Comparison of ENCODE assay signal across 26 cellular contexts in genomic region chr22:37535159-37535558, GRCh38. TPM values are rescaled to one million over a fixed set of nuclear protein-coding genes. Genes with fewer than 3 reads are reported as not detected.
DNase-seq lines count a peak whose midpoint lies in the region; ATAC-seq, FAIRE-seq and TF ChIP-seq lines count a peak whose summit lies in the region.
"Had no signal": no experiment of that assay in that cellular context is flagged by ENCODE, and none has a peak within 500 bp of the region (broad histone marks: within the 10 kb centered on the region; RNA-seq: fewer than 3 reads in every experiment).

No MANE protein-coding gene starts in this region.

- no peaks in the 10 kb centered on the region for H3K9me3 ChIP-seq in HepG2 (ENCODE audit: low read length)
- H3K9me3 ChIP-seq in right lobe of liver = no peaks in the 10 kb centered on the region
- no peaks in the 10 kb centered on the region for H3K9me3 ChIP-seq in HEK293 (ENCODE audit: control insufficient read depth, insufficient read depth, low read depth, low read length)
- no peaks in the 10 kb centered on the region for H3K9me3 ChIP-seq in kidney (ENCODE audit: control insufficient read depth in 1 of 2, low read length in 2 of 2)
- H3K9me3 ChIP-seq: A549, BE2C, Caco-2 had no signal

- H3K36me3 ChIP-seq in HepG2 (replicated peaks in 1 of 2; ENCODE audit: control insufficient read depth in 1 of 2, insufficient read depth in 2 of 2, low read length in 2 of 2) (no peaks in the 10 kb centered on the region), right lobe of liver (no peaks in the 10 kb centered on the region), HEK293 (ENCODE audit: control insufficient read depth in 2 of 2, insufficient read depth in 1 of 2, low read length in 2 of 2) (no peaks in the 10 kb centered on the region), kidney (ENCODE audit: control insufficient read depth in 1 of 2, insufficient read depth in 2 of 2, low read length in 2 of 2) (no peaks in the 10 kb centered on the region)
- H3K36me3 ChIP-seq: BE2C had no signal

- POLR2A ChIA-PET in HepG2 (lab: Yijun Ruan, JAX) (no interaction called here), HEK293 (lab: Yijun Ruan, JAX) (no interaction called here)

- intact Hi-C loops in HepG2 (cut with micrococcal nuclease; ENCODE audit: unreplicated experiment) = loop anchor here (5.0 kb wide), 1 partner anchor 147 kb away; no protein-coding TSS in a partner anchor
- intact Hi-C loops in right lobe of liver (cut with DNase I) = loop anchor here in 1 of 2 donors (5.0 kb wide), 1 partner anchor 57 kb away; no protein-coding TSS in a partner anchor
- intact Hi-C loops in kidney (cut with DNase I) = loop anchor here (5.0 kb wide), 1 partner anchor 37 kb away; no protein-coding TSS in a partner anchor

- ATAC-seq in HepG2 (no peak), right lobe of liver (no peak)
- no peak for ATAC-seq in stimulated activated naive B cell treated with anti-CD40 and anti-IgM and Interleukin-4, amounts not matched to agents 10 μg/mL and 1 μg/mL and 100 μg/mL, for 72 hours (replicated peaks)
- ATAC-seq: A549; CD8-positive, alpha-beta T cell; GM23338; HCT116 had no signal

- H3K9ac ChIP-seq in HepG2 (ENCODE audit: insufficient read depth, low read depth, low read length) = no peak overlapping the region
- no peak overlapping the region for H3K9ac ChIP-seq in kidney (ENCODE audit: low read length in 2 of 2)

- peaks cover 0 to 13% of the 10 kb centered on the region in 2 experiments; a peak in 1 of 5 replicates for H3K27me3 ChIP-seq in HepG2 (ENCODE audit: control insufficient read depth in 1 of 2, insufficient read depth in 2 of 2, low read length in 2 of 2)
- H3K27me3 ChIP-seq in right lobe of liver = no peaks in the 10 kb centered on the region
- H3K27me3 ChIP-seq: BE2C had no signal

- H3K27ac Mint-ChIP-seq in stimulated activated naive B cell treated with anti-CD40 and anti-IgM and Interleukin-4, amounts not matched to agents 10 μg/mL and 1 μg/mL and 100 μg/mL, for 72 hours = no peak overlapping the region
- H3K27ac Mint-ChIP-seq: CD4-positive, CD25-positive, alpha-beta regulatory T cell; CD8-positive, alpha-beta T cell; GM23338; H9 had no signal

- no peak overlapping the region for H2AFZ ChIP-seq in HepG2 (ENCODE audit: low read length)
- H2AFZ ChIP-seq: GM23338 had no signal

- TF ChIP-seq POLR2A in HepG2 (IDR thresholded peaks at IDR 0.05; ENCODE audit: insufficient read depth in 1 of 2, low read depth in 2 of 2, low read length in 2 of 2) (no peak), right lobe of liver (IDR thresholded peaks at IDR 0.05) (no peak), GM12891 (IDR thresholded peaks at IDR 0.05; ENCODE audit: low read depth, low read length) (no peak)

- TF ChIP-seq EP300 in HepG2 (IDR thresholded peaks at IDR 0.05; ENCODE audit: low read depth in 2 of 2, low read length in 2 of 2) (no peak), HepG2 (CRISPR knock-in tag; IDR thresholded peaks at IDR 0.05; ENCODE audit: borderline replicate concordance) (no peak)

- no peak overlapping the region for H3K4me3 ChIP-seq in HepG2 (replicated peaks in 1 of 3; ENCODE audit: insufficient read depth in 1 of 3, low read depth in 2 of 3, low read length in 3 of 3)
- H3K4me3 ChIP-seq in right lobe of liver = no peak overlapping the region
- no peak overlapping the region for H3K4me3 ChIP-seq in HEK293 (ENCODE audit: low read depth, low read length)
- no peak overlapping the region for H3K4me3 ChIP-seq in kidney (ENCODE audit: low read length in 2 of 2)
- H3K4me3 ChIP-seq: A549, GM23338 had no signal

- H3K79me2 ChIP-seq in HepG2 (ENCODE audit: insufficient read depth, low read length) = no peaks in the 10 kb centered on the region

- peaks cover 19 to 34% of the 10 kb centered on the region in 2 donors for H3K4me1 Mint-ChIP-seq in stimulated activated naive B cell treated with anti-CD40 and anti-IgM and Interleukin-4, amounts not matched to agents 10 μg/mL and 1 μg/mL and 100 μg/mL, for 72 hours

- TF ChIP-seq CTCF in HepG2 (CRISPR knock-in tag; IDR thresholded peaks at IDR 0.05) (no peak), right lobe of liver (IDR thresholded peaks at IDR 0.05) (no peak), HEK293 (tag by site-specific recombination; IDR thresholded peaks at IDR 0.05) (no peak), kidney (IDR thresholded peaks at IDR 0.05; ENCODE audit: borderline replicate concordance, extremely low read depth, insufficient read depth) (no peak)

- no peak overlapping the region for H3K4me3 Mint-ChIP-seq in stimulated activated naive B cell treated with anti-CD40 and anti-IgM and Interleukin-4, amounts not matched to agents 10 μg/mL and 1 μg/mL and 100 μg/mL, for 72 hours
- H3K4me3 Mint-ChIP-seq: CD4-positive, CD25-positive, alpha-beta regulatory T cell; CD8-positive, alpha-beta T cell; GM23338; H9; HFFc6 had no signal

- no peak overlapping the region; the same call in 1 of the 2 replicates for H3K4me2 ChIP-seq in HepG2 (ENCODE audit: low read depth, low read length)
- H3K4me2 ChIP-seq: A549, GM23338 had no signal

- FAIRE-seq in HepG2 (lab: Jason Lieb, UNC) (no peak), kidney (lab: Jason Lieb, UNC) (no peak), GM12891 (lab: Jason Lieb, UNC) (no peak)
- FAIRE-seq: A549, D721Med, GM12892 had no signal

- DNase-seq in HepG2 (ENCODE audit: low spot score) = no peak
- DNase-seq in right lobe of liver = no peak
- DNase-seq in kidney = peak; percentile 6
- DNase-seq in GM12891 (ENCODE audit: insufficient read length, low spot score) = no peak
- no peak for DNase-seq in stimulated activated naive B cell treated with anti-CD40 and anti-IgM and Interleukin-4, amounts not matched to agents 10 μg/mL and 1 μg/mL and 100 μg/mL, for 72 hours
- DNase-seq: 8988T; ACHN; AML-193; BE2C; Caco-2; CD4-positive, CD25-positive, alpha-beta regulatory T cell; CD8-positive, alpha-beta T cell; DMS 273 treated with DMSO at 0.1 percent for 48 hours; DMS79; EL; GDM1; H9; HFFc6 had no signal

- H3K27ac ChIP-seq in HepG2 (ENCODE audit: extremely low read length, insufficient read depth, low read length) = no peak overlapping the region
- H3K27ac ChIP-seq in right lobe of liver = no peak overlapping the region
- no peak overlapping the region for H3K27ac ChIP-seq in HEK293 (ENCODE audit: extremely low read depth, low read depth, low read length)
- no peak overlapping the region for H3K27ac ChIP-seq in kidney (ENCODE audit: low read depth in 2 of 2, low read length in 2 of 2)
- H3K27ac ChIP-seq: A549, C4-2B had no signal

- CTCF ChIA-PET in HepG2 (lab: Yijun Ruan, JAX; ENCODE audit: low intra/inter-chr PET ratio, low total read pairs) = no interaction called here
- CTCF ChIA-PET in HEK293 (lab: Yijun Ruan, JAX) = interaction anchor here (1.9 to 2.7 kb wide), 2 partner anchors 9 to 57 kb away, joined by 6 to 11 read pairs; no protein-coding TSS in a partner anchor

- in situ Hi-C loops in HepG2 (cut with HindIII; ENCODE audit: extremely low pct_ligation_motif_present, low pct_unique_long_range_greater_than_20kb) = loop anchor here (5.0 kb wide), 1 partner anchor 37 kb away; no protein-coding TSS in a partner anchor

- H3K4me1 ChIP-seq in HepG2 (ENCODE audit: insufficient read depth, low read length) = peaks cover 56% of the 10 kb centered on the region
- peaks cover 0 to 4% (median 2%) of the 10 kb centered on the region in 4 donors for H3K4me1 ChIP-seq in right lobe of liver
- H3K4me1 ChIP-seq in HEK293 (ENCODE audit: control insufficient read depth, insufficient read depth, low read length) = peaks cover 5% of the 10 kb centered on the region
- H3K4me1 ChIP-seq in kidney (ENCODE audit: control insufficient read depth in 1 of 2, insufficient read depth in 1 of 2, low read depth in 1 of 2, low read length in 2 of 2) = peaks cover 0 to 7% of the 10 kb centered on the region in 2 donors
- H3K4me1 ChIP-seq: BE2C had no signal

- 24% methylated on average over 6 of the region's 6 CpGs for WGBS in HepG2 (ENCODE audit: low lambda C conversion rate)
- WGBS in right lobe of liver (ENCODE audit: insufficient coverage, low coverage, low lambda C conversion rate, missing lambda C conversion rate) = 88% methylated on average over 6 of the region's 6 CpGs

- H3K27me3 Mint-ChIP-seq in stimulated activated naive B cell treated with anti-CD40 and anti-IgM and Interleukin-4, amounts not matched to agents 10 μg/mL and 1 μg/mL and 100 μg/mL, for 72 hours = peaks cover 9 to 14% of the 10 kb centered on the region in 2 donors

- no peaks in the 10 kb centered on the region for H3K9me3 Mint-ChIP-seq in stimulated activated naive B cell treated with anti-CD40 and anti-IgM and Interleukin-4, amounts not matched to agents 10 μg/mL and 1 μg/mL and 100 μg/mL, for 72 hours
- H3K9me3 Mint-ChIP-seq: CD8-positive, alpha-beta T cell; GM23338; H9; HFFc6 had no signal

- BruUV-seq in HepG2 (replicated peaks; lab: Mats Ljungman, UMichigan) = no TSS peak

- no peak for TF ChIP-seq RAD21 in HepG2 (CRISPR knock-in tag; IDR thresholded peaks at IDR 0.05)

- H3K36me3 Mint-ChIP-seq in stimulated activated naive B cell treated with anti-CD40 and anti-IgM and Interleukin-4, amounts not matched to agents 10 μg/mL and 1 μg/mL and 100 μg/mL, for 72 hours = no peaks in the 10 kb centered on the region
- H3K36me3 Mint-ChIP-seq: CD4-positive, CD25-positive, alpha-beta regulatory T cell; CD8-positive, alpha-beta T cell had no signal

- H4K20me1 ChIP-seq in HepG2 (ENCODE audit: insufficient read depth, low read length) = no peaks in the 10 kb centered on the region

RNA-seq across cellular contexts. Expression of gene CARD10, which starts 15.9 kb away (rescaled TPM):
- 28.9 and 35.2 TPM in 2 replicates for total RNA-seq in HepG2 (2016; rRNA removed; fragmentation: Illumina TruSeq; extraction: Trizol)
- total RNA-seq in HepG2 (2016; cell fraction: cytosol; rRNA removed; fragmentation: Illumina TruSeq; extraction: Trizol; ENCODE audit: low read depth) = 3.9 and 4.1 TPM in 2 replicates
- 24.8 and 36.0 TPM in 2 replicates for total RNA-seq in HepG2 (2016; cell fraction: insoluble cytoplasmic fraction; rRNA removed; fragmentation: Illumina TruSeq; extraction: Trizol)
- total RNA-seq in HepG2 (2016; cell fraction: membrane; rRNA removed; fragmentation: Illumina TruSeq; extraction: Trizol) = 11.9 and 12.5 TPM in 2 replicates
- 17.8 and 21.3 TPM in 2 replicates for total RNA-seq in HepG2 (2016; cell fraction: nucleus; rRNA removed; fragmentation: Illumina TruSeq; extraction: Trizol)
- 55.8 and 92.3 TPM in 2 replicates for polyA plus RNA-seq in HepG2 (2011; rRNA removed)
- 52.6 and 75.1 TPM in 2 replicates for polyA plus RNA-seq in HepG2 (2011; cell fraction: cytosol; rRNA removed)
- polyA plus RNA-seq in HepG2 (2011; cell fraction: nucleus; rRNA removed) = 203 and 227 TPM in 2 replicates
- polyA plus RNA-seq in HepG2 (2012) = 46.8 and 57.2 TPM in 2 replicates
- 3.0 TPM in 2 replicates for polyA plus RNA-seq in HepG2 (2016; cell fraction: cytosol; fragmentation: Illumina TruSeq; extraction: Trizol; ENCODE audit: low read depth)
- 28.5 and 30.3 TPM in 2 replicates for polyA plus RNA-seq in HepG2 (2016; cell fraction: insoluble cytoplasmic fraction; fragmentation: Illumina TruSeq; extraction: Trizol; ENCODE audit: low read depth)
- polyA plus RNA-seq in HepG2 (2016; cell fraction: membrane; fragmentation: Illumina TruSeq; extraction: Trizol; ENCODE audit: low read depth) = 9.1 and 9.4 TPM in 2 replicates
- polyA plus RNA-seq in HepG2 (2016; cell fraction: nucleus; fragmentation: Illumina TruSeq; extraction: Trizol; ENCODE audit: insufficient read depth, low read depth) = 42.1 and 44.8 TPM in 2 replicates
- polyA minus RNA-seq in HepG2 (2011; rRNA and poly(A)+ RNA removed; ENCODE audit: low replicate concordance) = 15.9 and 164 TPM in 2 replicates
- 61.5 and 72.6 TPM in 2 replicates for polyA minus RNA-seq in HepG2 (2011; cell fraction: cytosol; rRNA and poly(A)+ RNA removed)
- 31.9 and 42.5 TPM in 2 replicates for polyA minus RNA-seq in HepG2 (2011; cell fraction: nucleus; rRNA and poly(A)+ RNA removed)
- total RNA-seq in right lobe of liver = 10 to 100 TPM in 5 of 6 experiments, 1 to 10 TPM in 1; 9.0 to 27.8 (median 14.2) TPM
- total RNA-seq in kidney = 42.3 TPM
- 32.4 TPM for polyA plus RNA-seq in kidney (ENCODE audit: insufficient read depth, low read depth, low replicate concordance)
- not detected for polyA plus RNA-seq in GM12891 (2012; ENCODE audit: low read depth, missing spikeins)
- total RNA-seq: CD4-positive, CD25-positive, alpha-beta regulatory T cell had no signal
- polyA plus RNA-seq: CD4-positive, CD25-positive, alpha-beta regulatory T cell had no signal

RNA-seq across cellular contexts. Expression of gene CDC42EP1, which starts 25.1 kb away (rescaled TPM):
- total RNA-seq in HepG2 (2016; rRNA removed; fragmentation: Illumina TruSeq; extraction: Trizol) = 25.4 and 29.5 TPM in 2 replicates
- 19.5 and 29.1 TPM in 2 replicates for total RNA-seq in HepG2 (2016; cell fraction: cytosol; rRNA removed; fragmentation: Illumina TruSeq; extraction: Trizol; ENCODE audit: low read depth)
- 20.9 and 29.7 TPM in 2 replicates for total RNA-seq in HepG2 (2016; cell fraction: insoluble cytoplasmic fraction; rRNA removed; fragmentation: Illumina TruSeq; extraction: Trizol)
- 44.9 and 63.7 TPM in 2 replicates for total RNA-seq in HepG2 (2016; cell fraction: membrane; rRNA removed; fragmentation: Illumina TruSeq; extraction: Trizol)
- 15.7 and 18.6 TPM in 2 replicates for total RNA-seq in HepG2 (2016; cell fraction: nucleus; rRNA removed; fragmentation: Illumina TruSeq; extraction: Trizol)
- polyA plus RNA-seq in HepG2 (2011; rRNA removed) = 17.1 and 26.7 TPM in 2 replicates
- polyA plus RNA-seq in HepG2 (2011; cell fraction: cytosol; rRNA removed) = 13.8 and 17.6 TPM in 2 replicates
- polyA plus RNA-seq in HepG2 (2011; cell fraction: nucleus; rRNA removed) = 37.8 and 38.3 TPM in 2 replicates
- polyA plus RNA-seq in HepG2 (2012) = 45.1 and 72.3 TPM in 2 replicates
- 49.0 and 73.1 TPM in 2 replicates for polyA plus RNA-seq in HepG2 (2016; cell fraction: cytosol; fragmentation: Illumina TruSeq; extraction: Trizol; ENCODE audit: low read depth)
- polyA plus RNA-seq in HepG2 (2016; cell fraction: insoluble cytoplasmic fraction; fragmentation: Illumina TruSeq; extraction: Trizol; ENCODE audit: low read depth) = 53.9 and 76.0 TPM in 2 replicates
- 99.7 and 119 TPM in 2 replicates for polyA plus RNA-seq in HepG2 (2016; cell fraction: membrane; fragmentation: Illumina TruSeq; extraction: Trizol; ENCODE audit: low read depth)
- polyA plus RNA-seq in HepG2 (2016; cell fraction: nucleus; fragmentation: Illumina TruSeq; extraction: Trizol; ENCODE audit: insufficient read depth, low read depth) = 54.3 and 56.0 TPM in 2 replicates
- polyA minus RNA-seq in HepG2 (2011; rRNA and poly(A)+ RNA removed; ENCODE audit: low replicate concordance) = 12.0 and 24.2 TPM in 2 replicates
- polyA minus RNA-seq in HepG2 (2011; cell fraction: cytosol; rRNA and poly(A)+ RNA removed) = 20.7 and 21.6 TPM in 2 replicates
- 12.2 and 15.4 TPM in 2 replicates for polyA minus RNA-seq in HepG2 (2011; cell fraction: nucleus; rRNA and poly(A)+ RNA removed)
- total RNA-seq in right lobe of liver = 100 to 1,000 TPM in 1 of 6 experiments, 10 to 100 TPM in 5; 29.2 to 117 (median 68.0) TPM
- total RNA-seq in kidney = 68.5 TPM
- polyA plus RNA-seq in kidney (ENCODE audit: insufficient read depth, low read depth, low replicate concordance) = 29.5 TPM
- polyA plus RNA-seq in GM12891 (2012; ENCODE audit: low read depth, missing spikeins) = not detected
- total RNA-seq: CD4-positive, CD25-positive, alpha-beta regulatory T cell; CD8-positive, alpha-beta T cell had no signal
- polyA plus RNA-seq: CD4-positive, CD25-positive, alpha-beta regulatory T cell had no signal

RNA-seq across cellular contexts. Expression of gene LGALS2, which starts 44.7 kb away (rescaled TPM):
- total RNA-seq in HepG2 (2016; rRNA removed; fragmentation: Illumina TruSeq; extraction: Trizol) (43.4 and 56.0 TPM in 2 replicates), right lobe of liver (under 1 TPM in 1 of 6 experiments, not detected in 5; 0.64 TPM), kidney (20.4 TPM)
- 30.8 and 33.0 TPM in 2 replicates for total RNA-seq in HepG2 (2016; cell fraction: cytosol; rRNA removed; fragmentation: Illumina TruSeq; extraction: Trizol; ENCODE audit: low read depth)
- total RNA-seq in HepG2 (2016; cell fraction: insoluble cytoplasmic fraction; rRNA removed; fragmentation: Illumina TruSeq; extraction: Trizol) = 39.7 and 64.4 TPM in 2 replicates
- total RNA-seq in HepG2 (2016; cell fraction: membrane; rRNA removed; fragmentation: Illumina TruSeq; extraction: Trizol) = 19.3 and 21.2 TPM in 2 replicates
- 9.7 and 10.9 TPM in 2 replicates for total RNA-seq in HepG2 (2016; cell fraction: nucleus; rRNA removed; fragmentation: Illumina TruSeq; extraction: Trizol)
- polyA plus RNA-seq in HepG2 (2011; rRNA removed) (32.5 and 56.1 TPM in 2 replicates), kidney (ENCODE audit: insufficient read depth, low read depth, low replicate concordance) (372 TPM)
- polyA plus RNA-seq in HepG2 (2011; cell fraction: cytosol; rRNA removed) = 32.1 and 47.7 TPM in 2 replicates
- polyA plus RNA-seq in HepG2 (2011; cell fraction: nucleus; rRNA removed) = 5.1 and 7.9 TPM in 2 replicates
- 54.6 and 60.7 TPM in 2 replicates for polyA plus RNA-seq in HepG2 (2012)
- polyA plus RNA-seq in HepG2 (2016; cell fraction: cytosol; fragmentation: Illumina TruSeq; extraction: Trizol; ENCODE audit: low read depth) = 30.1 and 38.1 TPM in 2 replicates
- polyA plus RNA-seq in HepG2 (2016; cell fraction: insoluble cytoplasmic fraction; fragmentation: Illumina TruSeq; extraction: Trizol; ENCODE audit: low read depth) = 59.5 and 62.8 TPM in 2 replicates
- 14.5 and 18.2 TPM in 2 replicates for polyA plus RNA-seq in HepG2 (2016; cell fraction: membrane; fragmentation: Illumina TruSeq; extraction: Trizol; ENCODE audit: low read depth)
- 20.3 and 23.8 TPM in 2 replicates for polyA plus RNA-seq in HepG2 (2016; cell fraction: nucleus; fragmentation: Illumina TruSeq; extraction: Trizol; ENCODE audit: insufficient read depth, low read depth)
- 3.2 TPM in 1 of 2 replicates, not detected in the other for polyA minus RNA-seq in HepG2 (2011; rRNA and poly(A)+ RNA removed; ENCODE audit: low replicate concordance)
- polyA minus RNA-seq in HepG2 (2011; cell fraction: cytosol; rRNA and poly(A)+ RNA removed) = 2.0 TPM in 2 replicates
- polyA minus RNA-seq in HepG2 (2011; cell fraction: nucleus; rRNA and poly(A)+ RNA removed) = 1.9 TPM in 1 of 2 replicates, not detected in the other
- 1.1 TPM for polyA plus RNA-seq in GM12891 (2012; ENCODE audit: low read depth, missing spikeins)
- total RNA-seq: CD4-positive, CD25-positive, alpha-beta regulatory T cell; CD8-positive, alpha-beta T cell; GM23338; H4; H9; HFFc6 had no signal
- polyA plus RNA-seq: GM23338 had no signal

RNA-seq across cellular contexts. Expression of gene MFNG, which starts 49.0 kb away (rescaled TPM):
- total RNA-seq in HepG2 (2016; rRNA removed; fragmentation: Illumina TruSeq; extraction: Trizol) (1.0 and 1.1 TPM in 2 replicates), right lobe of liver (10 to 100 TPM in 4 of 6 experiments, 1 to 10 TPM in 2; 5.6 to 14.4 (median 10.2) TPM), kidney (31.1 TPM)
- 0.35 and 1.1 TPM in 2 replicates for total RNA-seq in HepG2 (2016; cell fraction: cytosol; rRNA removed; fragmentation: Illumina TruSeq; extraction: Trizol; ENCODE audit: low read depth)
- total RNA-seq in HepG2 (2016; cell fraction: insoluble cytoplasmic fraction; rRNA removed; fragmentation: Illumina TruSeq; extraction: Trizol) = 0.55 and 0.80 TPM in 2 replicates
- total RNA-seq in HepG2 (2016; cell fraction: membrane; rRNA removed; fragmentation: Illumina TruSeq; extraction: Trizol) = 1.4 and 1.9 TPM in 2 replicates
- 0.56 and 1.6 TPM in 2 replicates for total RNA-seq in HepG2 (2016; cell fraction: nucleus; rRNA removed; fragmentation: Illumina TruSeq; extraction: Trizol)
- polyA plus RNA-seq in HepG2 (2011; rRNA removed) (11.7 and 19.8 TPM in 2 replicates), kidney (ENCODE audit: insufficient read depth, low read depth, low replicate concordance) (9.1 TPM)
- 15.3 and 15.7 TPM in 2 replicates for polyA plus RNA-seq in HepG2 (2011; cell fraction: cytosol; rRNA removed)
- polyA plus RNA-seq in HepG2 (2011; cell fraction: nucleus; rRNA removed) = 37.0 and 46.6 TPM in 2 replicates
- polyA plus RNA-seq in HepG2 (2012) = 14.5 and 20.0 TPM in 2 replicates
- polyA plus RNA-seq in HepG2 (2016; cell fraction: cytosol; fragmentation: Illumina TruSeq; extraction: Trizol; ENCODE audit: low read depth) = 0.79 and 0.97 TPM in 2 replicates
- 0.81 and 0.93 TPM in 2 replicates for polyA plus RNA-seq in HepG2 (2016; cell fraction: insoluble cytoplasmic fraction; fragmentation: Illumina TruSeq; extraction: Trizol; ENCODE audit: low read depth)
- 1.1 and 1.3 TPM in 2 replicates for polyA plus RNA-seq in HepG2 (2016; cell fraction: membrane; fragmentation: Illumina TruSeq; extraction: Trizol; ENCODE audit: low read depth)
- 1.3 and 4.5 TPM in 2 replicates for polyA plus RNA-seq in HepG2 (2016; cell fraction: nucleus; fragmentation: Illumina TruSeq; extraction: Trizol; ENCODE audit: insufficient read depth, low read depth)
- 0.77 and 12.5 TPM in 2 replicates for polyA minus RNA-seq in HepG2 (2011; rRNA and poly(A)+ RNA removed; ENCODE audit: low replicate concordance)
- polyA minus RNA-seq in HepG2 (2011; cell fraction: cytosol; rRNA and poly(A)+ RNA removed) = 3.2 and 6.1 TPM in 2 replicates
- polyA minus RNA-seq in HepG2 (2011; cell fraction: nucleus; rRNA and poly(A)+ RNA removed) = 6.1 and 9.8 TPM in 2 replicates
- 43.4 TPM for polyA plus RNA-seq in GM12891 (2012; ENCODE audit: low read depth, missing spikeins)
- total RNA-seq: HFFc6 had no signal

Comparison
In these comparisons a context has a peak if more than half of its experiments do, and no peak if none do; other contexts are left out.
1. RNA of gene LGALS2, which starts 44.7 kb away (total RNA-seq): 9.7 to 64.4 TPM in HepG2 and 20.4 TPM in kidney (single experiment); 0.64 TPM in right lobe of liver; every median in the first group is over 4 times any median in the second.
2. Of the 63 proteins assayed by ChIP-seq in both HepG2 and HEK293: peak only in HepG2: none; only in HEK293: none; in both: ZNF121; in neither: 62.